ENCODE assay signal across 8 cellular contexts in genomic region chr14:50311337-50311973, GRCh38. TPM values are rescaled to one million over a fixed set of nuclear protein-coding genes. Genes with fewer than 3 reads are reported as not detected.
A peak's percentile ranks its signal among the peaks of the same experiment; 100 is the strongest.
DNase-seq lines count a peak whose midpoint lies in the region; ATAC-seq and TF ChIP-seq lines count a peak whose summit lies in the region.

No MANE protein-coding gene starts in this region.

- intact Hi-C loops in Calu3 (cut with micrococcal nuclease; ENCODE audit: unreplicated experiment), result no loop called here

- no peak for TF ChIP-seq RAD21 in SK-N-SH (IDR thresholded peaks at IDR 0.05; ENCODE audit: low read length)

- H3K4me3 ChIP-seq in HEK293 (ENCODE audit: low read depth, low read length) (peak overlapping the region; percentile 85), SK-N-SH (ENCODE audit: low read depth in 2 of 2, low read length in 1 of 2) (peak overlapping the region; percentile 64 to 69)

- no peaks in the 10 kb centered on the region for H3F3A ChIP-seq in SK-N-SH (replicated peaks; ENCODE audit: insufficient read depth)

- POLR2A ChIA-PET in HEK293 (lab: Yijun Ruan, JAX), result interaction anchor here (0.5 to 1.2 kb wide), 8 partner anchors 16 to 723 kb away, joined by 3 to 6 read pairs (median 4); partner anchors contain the start of genes CDKL1, SAV1, SOS2 and VCPKMT
- POLR2A ChIA-PET in SK-N-SH (lab: Yijun Ruan, JAX), result interaction anchor here (0.9 to 2.0 kb wide), 6 partner anchors 10 to 250 kb away, joined by 3 to 7 read pairs (median 4); partner anchors contain the start of genes CDKL1 and VCPKMT

- no peak for TF ChIP-seq EP300 in SK-N-SH (IDR thresholded peaks at IDR 0.05; ENCODE audit: borderline replicate concordance in 1 of 2, low read depth in 1 of 2, low read length in 1 of 2)

- H3K27ac Mint-ChIP-seq in Calu3 (ENCODE audit: unreplicated experiment) (peak overlapping the region; percentile 89), progenitor cell of endocrine pancreas (peak overlapping the region; percentile 85)

- H3K36me3 ChIP-seq in HEK293 (ENCODE audit: control insufficient read depth in 2 of 2, insufficient read depth in 1 of 2, low read length in 2 of 2) (peaks cover 4 to 12% of the 10 kb centered on the region in 2 experiments; a peak in 2 of 3 replicates), SK-N-SH (replicated peaks in 1 of 2; ENCODE audit: control insufficient read depth in 1 of 2, insufficient read depth in 2 of 2, low read length in 1 of 2) (peaks cover 0 to 14% of the 10 kb centered on the region in 2 experiments)

- H3K27me3 Mint-ChIP-seq in Calu3 (ENCODE audit: unreplicated experiment) (no peaks in the 10 kb centered on the region), progenitor cell of endocrine pancreas (no peaks in the 10 kb centered on the region)

- no peak for TF ChIP-seq CTCF in Calu3 (IDR thresholded peaks at IDR 0.05; ENCODE audit: unreplicated experiment)
- TF ChIP-seq CTCF in HEK293 (tag by site-specific recombination; IDR thresholded peaks at IDR 0.05), result no peak
- peak; percentile 51 for TF ChIP-seq CTCF in SK-N-SH (IDR thresholded peaks at IDR 0.05)
- TF ChIP-seq CTCF in progenitor cell of endocrine pancreas (IDR thresholded peaks at IDR 0.05; ENCODE audit: unreplicated experiment), result peak; percentile 81

- DNase-seq in Calu3 (peak; percentile 87), SK-N-SH (peak; percentile 87), fibroblast of peridontal ligament (ENCODE audit: extremely low read depth) (peak; percentile 16), progenitor cell of endocrine pancreas (ENCODE audit: low spot score, unreplicated experiment) (no peak), GM19238 (ENCODE audit: insufficient read length, low spot score) (no peak)

- H3K36me3 Mint-ChIP-seq in Calu3 (ENCODE audit: insufficient read depth, unreplicated experiment) (peaks cover 26% of the 10 kb centered on the region), progenitor cell of endocrine pancreas (ENCODE audit: insufficient read depth) (peaks cover 24% of the 10 kb centered on the region)

- H3K27me3 ChIP-seq in SK-N-SH (ENCODE audit: insufficient read depth), result no peaks in the 10 kb centered on the region

- H3K9ac ChIP-seq in SK-N-SH, result peak overlapping the region; percentile 78

- 10% methylated on average over 13 of the region's 18 CpGs for WGBS in SK-N-SH (ENCODE audit: low lambda C conversion rate)

- CTCF ChIA-PET in Calu3 (lab: Charles Lee), result interaction anchor here (0.5 to 1.3 kb wide), 3 partner anchors 19 to 158 kb away, joined by 3 to 7 read pairs (median 3); no protein-coding TSS in a partner anchor
- CTCF ChIA-PET in HEK293 (lab: Yijun Ruan, JAX), result interaction anchor here (0.5 to 3.6 kb wide), 5 partner anchors 10 to 119 kb away, joined by 3 to 20 read pairs (median 4); no protein-coding TSS in a partner anchor
- CTCF ChIA-PET in SK-N-SH (lab: Yijun Ruan, JAX), result interaction anchor here (0.5 to 3.8 kb wide), 15 partner anchors 10 to 1077 kb away, joined by 3 to 25 read pairs (median 3); partner anchors contain the start of gene MAP4K5

- BruUV-seq in Calu3 (replicated peaks; lab: Mats Ljungman, UMichigan), result TSS peak; percentile 69

- no peaks in the 10 kb centered on the region for H4K20me1 ChIP-seq in SK-N-SH (ENCODE audit: insufficient read depth)

- H3K9me2 ChIP-seq in SK-N-SH, result peaks cover 3% of the 10 kb centered on the region; the same call in 1 of the 2 replicates

- H3K4me1 ChIP-seq in HEK293 (ENCODE audit: control insufficient read depth, insufficient read depth, low read length) (no peaks in the 10 kb centered on the region), SK-N-SH (ENCODE audit: control insufficient read depth in 1 of 2, insufficient read depth in 2 of 2, low read depth in 1 of 2, low read length in 1 of 2) (peaks cover 6 to 7% of the 10 kb centered on the region in 2 experiments; a peak in 2 of 4 replicates)

- H3K4me3 Mint-ChIP-seq in Calu3 (ENCODE audit: low read depth, unreplicated experiment), result peak overlapping the region; percentile 95
- H3K4me3 Mint-ChIP-seq in progenitor cell of endocrine pancreas (ENCODE audit: low read depth), result peak overlapping the region; percentile 89

- H3K9me3 ChIP-seq in HEK293 (ENCODE audit: control insufficient read depth, insufficient read depth, low read depth, low read length) (no peaks in the 10 kb centered on the region), SK-N-SH (no peaks in the 10 kb centered on the region)

- H3K79me2 ChIP-seq in SK-N-SH (ENCODE audit: insufficient read depth), result peaks cover 47% of the 10 kb centered on the region

- peak overlapping the region; percentile 91 for H3K4me2 ChIP-seq in SK-N-SH

- H3K27ac ChIP-seq in HEK293 (ENCODE audit: extremely low read depth, low read depth, low read length) (peak overlapping the region; percentile 75), SK-N-SH (ENCODE audit: low read depth in 2 of 2, low read length in 1 of 2) (peak overlapping the region; percentile 53 to 89; a peak in 3 of 4 replicates)

- peak overlapping the region; percentile 94 for H2AFZ ChIP-seq in SK-N-SH (ENCODE audit: low read depth)

- ATAC-seq in HG02678 (IDR thresholded peaks at IDR 0.05; ENCODE audit: unreplicated experiment) (no peak), GM19035 (IDR thresholded peaks at IDR 0.05; ENCODE audit: unreplicated experiment) (no peak)

- H3K9me3 Mint-ChIP-seq in Calu3 (ENCODE audit: low read depth, unreplicated experiment), result no peaks in the 10 kb centered on the region
- H3K9me3 Mint-ChIP-seq in progenitor cell of endocrine pancreas (ENCODE audit: low read depth), result peaks cover 12% of the 10 kb centered on the region

- H3K4me1 Mint-ChIP-seq in Calu3 (ENCODE audit: low read depth, unreplicated experiment) (peaks cover 6% of the 10 kb centered on the region), progenitor cell of endocrine pancreas (ENCODE audit: low read depth) (peaks cover 16% of the 10 kb centered on the region)

TF ChIP-seq in HEK293, 187 proteins besides CTCF, POLR2A, EP300 and RAD21 (continues in another document):
- TF ChIP-seq ZNF501 (tag by site-specific recombination; IDR thresholded peaks at IDR 0.05) (no peak), SP2 (tag by site-specific recombination; IDR thresholded peaks at IDR 0.05) (peak; percentile 21; the same call in 1 of the 2 replicates), ZNF629 (tag by site-specific recombination; IDR thresholded peaks at IDR 0.05) (0 out of 2 replicates have a peak, but pooled peaks have one; percentile 32), ZNF391 (tag by site-specific recombination; IDR thresholded peaks at IDR 0.05; ENCODE audit: borderline replicate concordance, low read depth) (no peak), PRDM4 (tag by site-specific recombination; IDR thresholded peaks at IDR 0.05) (peak; percentile 53; the same call in 1 of the 2 replicates)

TF ChIP-seq in SK-N-SH, 30 proteins besides CTCF, POLR2A, EP300 and RAD21 (continues in another document):
- TF ChIP-seq TEAD4 (IDR thresholded peaks at IDR 0.05; ENCODE audit: borderline replicate concordance, insufficient read depth) (no peak), MEF2A (IDR thresholded peaks at IDR 0.05; ENCODE audit: borderline replicate concordance, low read depth) (no peak), NFIC (IDR thresholded peaks at IDR 0.05; ENCODE audit: borderline replicate concordance) (no peak), EZH2phosphoT487 (IDR thresholded peaks at IDR 0.05; ENCODE audit: borderline replicate concordance, low read depth) (no peak), FOXJ3 (CRISPR knock-in tag; IDR thresholded peaks at IDR 0.05) (no peak), SMC3 (IDR thresholded peaks at IDR 0.05; ENCODE audit: low read depth, low read length) (no peak), PBX3 (IDR thresholded peaks at IDR 0.05) (no peak), USF2 (IDR thresholded peaks at IDR 0.05; ENCODE audit: borderline replicate concordance, low read depth, low read length) (no peak), NRF1 (IDR thresholded peaks at IDR 0.05; ENCODE audit: low read depth, low read length) (no peak), FOXM1 (IDR thresholded peaks at IDR 0.05; ENCODE audit: low read depth) (no peak), MXI1 (IDR thresholded peaks at IDR 0.05; ENCODE audit: low read depth, low read length) (no peak), YY1 (IDR thresholded peaks at IDR 0.05; ENCODE audit: low read depth) (no peak), RCOR1 (IDR thresholded peaks at IDR 0.05; ENCODE audit: low read length) (no peak), GATA2 (CRISPR knock-in tag; IDR thresholded peaks at IDR 0.05) (no peak)

RNA-seq across cellular contexts. Expression of gene L2HGDH, which starts 0.6 kb away (rescaled TPM):
- total RNA-seq in Calu3 (2022) (13.9 and 15.8 TPM in 2 replicates), progenitor cell of endocrine pancreas (13.1 and 14.4 TPM in 2 replicates)
- polyA plus RNA-seq in SK-N-SH (2012; rRNA removed), result 5.4 and 8.4 TPM in 2 replicates
- 6.0 and 6.2 TPM in 2 replicates for polyA plus RNA-seq in SK-N-SH (2012; cell fraction: cytosol; rRNA removed)
- polyA plus RNA-seq in SK-N-SH (2012; cell fraction: nucleus; rRNA removed), result 4.3 and 5.2 TPM in 2 replicates

RNA-seq across cellular contexts. Expression of gene DMAC2L, which starts 0.7 kb away (rescaled TPM):
- total RNA-seq in Calu3 (2022) (21.2 and 22.1 TPM in 2 replicates), progenitor cell of endocrine pancreas (19.6 and 21.7 TPM in 2 replicates)
- polyA plus RNA-seq in SK-N-SH (2012; rRNA removed), result 20.3 and 22.7 TPM in 2 replicates
- 18.4 and 21.9 TPM in 2 replicates for polyA plus RNA-seq in SK-N-SH (2012; cell fraction: cytosol; rRNA removed)
- polyA plus RNA-seq in SK-N-SH (2012; cell fraction: nucleus; rRNA removed), result 12.5 and 21.6 TPM in 2 replicates

Comparison
In these comparisons a context has a peak if more than half of its experiments do, and no peak if none do; other contexts are left out.
1. DNase-seq: peak in Calu3 (single experiment), SK-N-SH (single experiment) and fibroblast of peridontal ligament (single experiment); none in progenitor cell of endocrine pancreas (single experiment) and GM19238 (single experiment).
2. CTCF ChIP-seq: peak in SK-N-SH (single experiment) and progenitor cell of endocrine pancreas (single experiment); none in Calu3 (single experiment) and HEK293 (single experiment).